1 cellular context compared by ENCODE assay signal in the genomic region with DNA sequence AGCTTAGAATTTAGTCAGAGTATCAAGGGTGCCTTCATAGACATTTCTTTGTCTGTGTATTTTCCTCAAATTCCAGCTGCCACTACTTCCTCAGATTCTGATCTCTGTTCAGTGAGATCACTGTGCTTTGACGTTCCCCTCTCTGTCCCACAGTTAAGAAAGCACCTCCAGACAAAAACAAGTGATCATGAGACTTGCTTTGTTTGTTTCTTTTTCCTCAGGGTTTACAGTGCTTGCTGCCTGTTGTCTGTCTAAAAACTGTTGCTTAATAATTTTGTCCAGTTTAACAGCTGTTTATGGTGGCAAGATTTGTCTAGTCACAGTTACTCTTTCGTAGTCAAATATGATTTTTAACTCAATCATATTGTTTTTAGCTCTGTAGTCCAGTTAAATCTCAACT.
TF ChIP-seq lines count a peak whose summit lies in the region.

No MANE protein-coding gene starts in this region.

TF ChIP-seq in HEK293, 187 proteins besides CTCF, POLR2A, EP300 and RAD21 (continued from another document):
- TF ChIP-seq, protein P1, sequence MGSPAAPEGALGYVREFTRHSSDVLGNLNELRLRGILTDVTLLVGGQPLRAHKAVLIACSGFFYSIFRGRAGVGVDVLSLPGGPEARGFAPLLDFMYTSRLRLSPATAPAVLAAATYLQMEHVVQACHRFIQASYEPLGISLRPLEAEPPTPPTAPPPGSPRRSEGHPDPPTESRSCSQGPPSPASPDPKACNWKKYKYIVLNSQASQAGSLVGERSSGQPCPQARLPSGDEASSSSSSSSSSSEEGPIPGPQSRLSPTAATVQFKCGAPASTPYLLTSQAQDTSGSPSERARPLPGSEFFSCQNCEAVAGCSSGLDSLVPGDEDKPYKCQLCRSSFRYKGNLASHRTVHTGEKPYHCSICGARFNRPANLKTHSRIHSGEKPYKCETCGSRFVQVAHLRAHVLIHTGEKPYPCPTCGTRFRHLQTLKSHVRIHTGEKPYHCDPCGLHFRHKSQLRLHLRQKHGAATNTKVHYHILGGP (tag by site-specific recombination; IDR thresholded peaks at IDR 0.05): no peak
- TF ChIP-seq, protein P2, sequence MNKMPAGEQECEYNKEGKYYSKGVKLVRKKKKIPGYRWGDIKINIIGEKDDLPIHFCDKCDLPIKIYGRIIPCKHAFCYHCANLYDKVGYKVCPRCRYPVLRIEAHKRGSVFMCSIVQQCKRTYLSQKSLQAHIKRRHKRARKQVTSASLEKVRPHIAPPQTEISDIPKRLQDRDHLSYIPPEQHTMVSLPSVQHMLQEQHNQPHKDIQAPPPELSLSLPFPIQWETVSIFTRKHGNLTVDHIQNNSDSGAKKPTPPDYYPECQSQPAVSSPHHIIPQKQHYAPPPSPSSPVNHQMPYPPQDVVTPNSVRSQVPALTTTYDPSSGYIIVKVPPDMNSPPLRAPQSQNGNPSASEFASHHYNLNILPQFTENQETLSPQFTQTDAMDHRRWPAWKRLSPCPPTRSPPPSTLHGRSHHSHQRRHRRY (tag by site-specific recombination; IDR thresholded peaks at IDR 0.05): no peak
- TF ChIP-seq GFI1B (tag by site-specific recombination; IDR thresholded peaks at IDR 0.05): no peak
- TF ChIP-seq GLIS2 (tag by site-specific recombination; IDR thresholded peaks at IDR 0.05): no peak
- no peak for TF ChIP-seq ZNF670 (tag by site-specific recombination; IDR thresholded peaks at IDR 0.05; ENCODE audit: low read depth)
TF ChIP-seq in HEK293: peak in this region for 2.
